20 cellular contexts compared by ENCODE assay signal in genomic region chr2:226875438-226876225, GRCh38. TPM values are rescaled to one million over a fixed set of nuclear protein-coding genes. Genes with fewer than 3 reads are reported as not detected.
DNase-seq lines count a peak whose midpoint lies in the region; ATAC-seq and TF ChIP-seq lines count a peak whose summit lies in the region.
"Had no signal": no experiment of that assay in that cellular context is flagged by ENCODE, and none has a peak within 500 bp of the region (broad histone marks: within the 10 kb centered on the region; RNA-seq: fewer than 3 reads in every experiment).

No MANE protein-coding gene starts in this region.

- H3K27me3 ChIP-seq in brain microvascular endothelial cell (replicated peaks) = no peaks in the 10 kb centered on the region
- no peaks in the 10 kb centered on the region for H3K27me3 ChIP-seq in left lung
- H3K27me3 ChIP-seq: gastroesophageal sphincter, uterus had no signal

- H3K9me3 Mint-ChIP-seq in dendritic cell treated with granulocyte-macrophage colony-stimulating factor and Interleukin-4, amounts not matched to agents 40 ng/mL and 50 ng/mL, for 4 days = no peaks in the 10 kb centered on the region
- H3K9me3 Mint-ChIP-seq: H9, WTC11 had no signal

- peak; percentile 8 for TF ChIP-seq CTCF in GM13976 (IDR thresholded peaks at IDR 0.05; ENCODE audit: borderline replicate concordance, control extremely low read depth, extremely low read depth, insufficient read depth, missing control alignments)
- TF ChIP-seq CTCF in brain microvascular endothelial cell (IDR thresholded peaks at IDR 0.05; ENCODE audit: low read depth, low read length, missing control alignments) = no peak
- TF ChIP-seq CTCF in left lung (IDR thresholded peaks at IDR 0.05) = no peak

- H3K9me3 ChIP-seq in left lung = no peaks in the 10 kb centered on the region
- H3K9me3 ChIP-seq: gastroesophageal sphincter, psoas muscle, uterus had no signal

- peak overlapping the region; percentile 47 for H3K27ac Mint-ChIP-seq in dendritic cell treated with granulocyte-macrophage colony-stimulating factor and Interleukin-4, amounts not matched to agents 40 ng/mL and 50 ng/mL, for 4 days
- H3K27ac Mint-ChIP-seq: naive thymus-derived CD8-positive, alpha-beta T cell; stimulated activated naive CD8-positive, alpha-beta T cell treated with anti-CD3 and anti-CD28 coated beads, Interleukin-15, Interleukin-2, amounts not matched to agents 100 ng/mL and 50 ng/mL, for 24 hours; WTC11 had no signal

- intact Hi-C loops in dendritic cell treated with granulocyte-macrophage colony-stimulating factor and Interleukin-4, amounts not matched to agents 40 ng/mL and 50 ng/mL, for 4 days (cut with micrococcal nuclease) = no loop called here
- intact Hi-C loops in left lung (cut with DNase I) = no loop called here

- H3K4me1 ChIP-seq in left lung = no peaks in the 10 kb centered on the region
- H3K4me1 ChIP-seq: psoas muscle, uterus had no signal

- no peaks in the 10 kb centered on the region for H3K27me3 Mint-ChIP-seq in dendritic cell treated with granulocyte-macrophage colony-stimulating factor and Interleukin-4, amounts not matched to agents 40 ng/mL and 50 ng/mL, for 4 days
- H3K27me3 Mint-ChIP-seq: naive thymus-derived CD8-positive, alpha-beta T cell; stimulated activated naive CD8-positive, alpha-beta T cell treated with anti-CD3 and anti-CD28 coated beads, Interleukin-15, Interleukin-2, amounts not matched to agents 100 ng/mL and 50 ng/mL, for 24 hours had no signal

- no peak overlapping the region for H3K27ac ChIP-seq in brain microvascular endothelial cell
- no peak overlapping the region for H3K27ac ChIP-seq in left lung
- H3K27ac ChIP-seq: epithelial cell of prostate, gastroesophageal sphincter, psoas muscle, uterus had no signal

- H3K4me3 ChIP-seq in brain microvascular endothelial cell (ENCODE audit: low read depth, low read length) (no peak overlapping the region), left lung (no peak overlapping the region)
- H3K4me3 ChIP-seq: gastroesophageal sphincter, psoas muscle, uterus had no signal

- peaks cover 27% of the 10 kb centered on the region for H3K36me3 Mint-ChIP-seq in dendritic cell treated with granulocyte-macrophage colony-stimulating factor and Interleukin-4, amounts not matched to agents 40 ng/mL and 50 ng/mL, for 4 days (ENCODE audit: low read depth)
- H3K36me3 Mint-ChIP-seq: WTC11 had no signal

- H3K36me3 ChIP-seq in brain microvascular endothelial cell (replicated peaks) = no peaks in the 10 kb centered on the region
- H3K36me3 ChIP-seq in left lung = peaks cover 0 to 4% of the 10 kb centered on the region in 2 donors
- H3K36me3 ChIP-seq: uterus had no signal

- in situ Hi-C loops in GM13976 (cut with MboI; ENCODE audit: low sequenced_read_pairs, unreplicated experiment) = no loop called here
- in situ Hi-C loops in brain microvascular endothelial cell (cut with HindIII; ENCODE audit: low pct_ligation_motif_present, low sequenced_read_pairs) = no loop called here

- no peak overlapping the region for H3K4me3 Mint-ChIP-seq in dendritic cell treated with granulocyte-macrophage colony-stimulating factor and Interleukin-4, amounts not matched to agents 40 ng/mL and 50 ng/mL, for 4 days
- H3K4me3 Mint-ChIP-seq: H9; naive thymus-derived CD8-positive, alpha-beta T cell; stimulated activated naive CD8-positive, alpha-beta T cell treated with anti-CD3 and anti-CD28 coated beads, Interleukin-15, Interleukin-2, amounts not matched to agents 100 ng/mL and 50 ng/mL, for 24 hours; WTC11 had no signal

- DNase-seq in GM13976 (ENCODE audit: low spot score) (no peak), brain microvascular endothelial cell (no peak), left lung (no peak), T-helper 2 cell (no peak)
- DNase-seq: activated effector memory CD4-positive, alpha-beta T cell treated with anti-CD3 and anti-CD28 coated beads, Interleukin-2, amount 50 U/mL, for 16 hours; H9; naive thymus-derived CD8-positive, alpha-beta T cell; NCI-H2081; NCI-H526 treated with DMSO at 0.1 percent for 48 hours; psoas muscle; stimulated activated CD4-positive, alpha-beta T cell treated with anti-CD3 and anti-CD28 coated beads, Interleukin-12 subunit alpha, Interleukin-12 subunit beta, amount 100 ng/mL, for 4 hours; uterus had no signal

- peaks cover 38% of the 10 kb centered on the region for H3K4me1 Mint-ChIP-seq in dendritic cell treated with granulocyte-macrophage colony-stimulating factor and Interleukin-4, amounts not matched to agents 40 ng/mL and 50 ng/mL, for 4 days (ENCODE audit: low read depth)

- ATAC-seq in GM21367 (IDR thresholded peaks at IDR 0.05; ENCODE audit: unreplicated experiment) (peak; percentile 33), HG03378 (IDR thresholded peaks at IDR 0.05; ENCODE audit: unreplicated experiment) (peak; percentile 58), GM21825 (IDR thresholded peaks at IDR 0.05; ENCODE audit: unreplicated experiment) (no peak), left lung (no peak)
- ATAC-seq: gastroesophageal sphincter; naive thymus-derived CD8-positive, alpha-beta T cell; psoas muscle had no signal

RNA-seq across cellular contexts. Expression of gene RHBDD1, which starts 39.8 kb away (rescaled TPM):
- total RNA-seq in left lung = 10 to 100 TPM; 33.3 to 40.1 TPM

Comparison
In these comparisons a context has a peak if more than half of its experiments do, and no peak if none do; other contexts are left out.
1. ATAC-seq: peak in GM21367 (single experiment) and HG03378 (single experiment); none in GM21825 (single experiment) and left lung (single experiment).